In genomic region chr9:18989097-18989496, GRCh38 we compare ENCODE assay signal across 26 cellular contexts. TPM values are rescaled to one million over a fixed set of nuclear protein-coding genes. Genes with fewer than 3 reads are reported as not detected.
"Had no signal": no experiment of that assay in that cellular context is flagged by ENCODE, and none has a peak within 500 bp of the region (broad histone marks: within the 10 kb centered on the region; RNA-seq: fewer than 3 reads in every experiment).

No MANE protein-coding gene starts in this region.

- DNase-seq: stimulated activated CD4-positive, alpha-beta T cell treated with anti-CD3 and anti-CD28 coated beads, Interleukin-2, amount 100 ng/mL, for 48 hours; stimulated activated CD4-positive, alpha-beta T cell treated with anti-CD3 and anti-CD28 coated beads, Interleukin-4, amount 100 ng/mL, for 1 hour; stimulated activated CD4-positive, alpha-beta T cell treated with anti-CD3 and anti-CD28 coated beads, Interleukin-4, amount 100 ng/mL, for 24 hours; stimulated activated CD4-positive, alpha-beta T cell treated with anti-CD3 and anti-CD28 coated beads, Interleukin-4, amount 100 ng/mL, for 4 hours; stimulated activated CD8-positive, alpha-beta memory T cell treated with anti-CD3 and anti-CD28 coated beads, Interleukin-4, amount 100 ng/mL, for 48 hours; stimulated activated naive B cell treated with anti-CD40 and anti-IgM and Interleukin-4, amounts not matched to agents 10 μg/mL and 1 μg/mL and 100 μg/mL, for 72 hours; stimulated activated naive CD4-positive, alpha-beta T cell; stimulated activated naive CD4-positive, alpha-beta T cell treated with Interleukin-2 at 50 U/mL for 16 hours; stimulated activated naive CD8-positive, alpha-beta T cell treated with anti-CD3 and anti-CD28 coated beads, Interleukin-15, amount 100 ng/mL, for 72 hours; stimulated activated naive CD8-positive, alpha-beta T cell treated with anti-CD3 and anti-CD28 coated beads, Interleukin-15, Interleukin-2, amounts not matched to agents 100 U/mL and 50 U/mL, for 24 hours; stomach; substantia nigra; testis; thyroid gland; tibial artery; transverse colon; trophoblast cell; upper lobe of left lung; upper lobe of right lung; uterus had no signal

- H3K4me1 ChIP-seq: testis, transverse colon, uterus had no signal

- H3K9me3 ChIP-seq: stomach, suprapubic skin, testis, thoracic aorta, thyroid gland, tibial artery, transverse colon, upper lobe of left lung, upper lobe of right lung, uterus, vagina had no signal

- H3K27me3 ChIP-seq: stomach, suprapubic skin, testis, thyroid gland, tibial artery, tibial nerve, transverse colon, upper lobe of left lung, upper lobe of right lung, uterus, vagina had no signal

- H3K36me3 ChIP-seq: stomach, suprapubic skin, thoracic aorta, thyroid gland, tibial artery, tibial nerve, transverse colon, upper lobe of left lung, upper lobe of right lung, uterus, vagina had no signal

- H3K27ac ChIP-seq: stomach, suprapubic skin, testis, thoracic aorta, thyroid gland, tibial artery, tibial nerve, transverse colon, upper lobe of left lung, upper lobe of right lung, uterus, vagina had no signal

- ATAC-seq: stimulated activated effector memory CD8-positive, alpha-beta T cell treated with anti-CD3 and anti-CD28 coated beads, Interleukin-12 subunit alpha, Interleukin-12 subunit beta, amount 100 ng/mL, for 72 hours; stimulated activated memory B cell treated with anti-CD40 and anti-IgM and Interleukin-4, amounts not matched to agents 10 μg/mL and 1 μg/mL and 100 μg/mL, for 72 hours; stimulated activated naive B cell treated with anti-CD40 and anti-IgM and Interleukin-4, amounts not matched to agents 10 μg/mL and 1 μg/mL and 100 μg/mL, for 72 hours; stimulated activated naive CD8-positive, alpha-beta T cell treated with anti-CD3 and anti-CD28 coated beads, Interleukin-15, amount 100 ng/mL, for 72 hours; stimulated activated naive CD8-positive, alpha-beta T cell treated with anti-CD3 and anti-CD28 coated beads, Interleukin-15, Interleukin-2, amounts not matched to agents 100 U/mL and 50 U/mL, for 24 hours; upper lobe of right lung had no signal

- H3K4me3 ChIP-seq: stomach, suprapubic skin, testis, thoracic aorta, thyroid gland, tibial artery, tibial nerve, transverse colon, upper lobe of left lung, upper lobe of right lung, uterus, vagina had no signal

RNA-seq across cellular contexts. Expression of gene SAXO1, which starts 43.9 kb away (rescaled TPM):
- total RNA-seq: vagina had no signal
